ENCODE assay signal across 24 cellular contexts in the genomic region with DNA sequence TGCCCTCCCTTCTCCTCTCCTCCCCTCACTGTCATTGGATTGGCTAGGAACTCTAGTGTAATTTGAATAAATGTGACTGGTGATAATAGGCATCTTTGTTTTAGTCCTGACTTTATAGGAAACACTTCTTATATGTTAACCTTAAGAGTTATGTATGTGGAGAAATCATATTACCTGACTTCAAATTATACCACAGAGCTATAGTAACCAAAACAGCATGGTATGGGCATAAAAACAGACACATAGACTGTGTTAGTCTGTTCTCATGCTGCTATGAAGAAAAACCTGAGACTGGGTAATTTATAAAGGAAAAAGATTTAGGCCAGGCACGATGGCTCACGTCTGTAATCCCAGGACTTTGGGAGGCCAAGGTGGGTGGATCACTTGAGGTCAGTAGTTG. TPM values are rescaled to one million over a fixed set of nuclear protein-coding genes. Genes with fewer than 3 reads are reported as not detected.
DNase-seq lines count a peak whose midpoint lies in the region; ATAC-seq, FAIRE-seq and TF ChIP-seq lines count a peak whose summit lies in the region.
"Had no signal": no experiment of that assay in that cellular context is flagged by ENCODE, and none has a peak within 500 bp of the region (broad histone marks: within the 10 kb centered on the region; RNA-seq: fewer than 3 reads in every experiment).

No MANE protein-coding gene starts in this region.

- H3K36me3 ChIP-seq in CD4-positive, CD25-positive, alpha-beta regulatory T cell (ENCODE audit: control insufficient read depth, insufficient read depth, low read length): peaks cover 16% of the 10 kb centered on the region
- H3K36me3 ChIP-seq in HCT116 (ENCODE audit: control insufficient read depth in 1 of 2, insufficient read depth in 2 of 2, low read length in 2 of 2) (peaks cover 13 to 47% of the 10 kb centered on the region in 2 experiments; a peak in 3 of 4 replicates), pancreas (peaks cover 0 to 7% (median 4%) of the 10 kb centered on the region in 3 donors)

- TF ChIP-seq CTCF in HCT116 (IDR thresholded peaks at IDR 0.05 in 2 of 3, conservative IDR thresholded peaks at IDR 0.05 in 1 of 3; ENCODE audit: borderline replicate concordance in 1 of 3, insufficient read depth in 1 of 3, low read depth in 2 of 3, low read length in 2 of 3): no peak
- TF ChIP-seq CTCF in endothelial cell (IDR thresholded peaks at IDR 0.05; ENCODE audit: unreplicated experiment): no peak
- TF ChIP-seq CTCF in pancreas (IDR thresholded peaks at IDR 0.05): no peak

- POLR2A ChIA-PET in HCT116 (lab: Charles Lee): no interaction called here

- WGBS in pancreas, 2 donors: 97 to 98% methylated on average over 2 of the region's 2 CpGs

- no peaks in the 10 kb centered on the region for H3K27me3 ChIP-seq in CD4-positive, CD25-positive, alpha-beta regulatory T cell (ENCODE audit: control insufficient read depth, insufficient read depth, low read length)
- H3K27me3 ChIP-seq in HCT116 (ENCODE audit: insufficient read depth, low read length) (no peaks in the 10 kb centered on the region), pancreas (no peaks in the 10 kb centered on the region)
- H3K27me3 ChIP-seq: BE2C; BLaER1 treated with 17β-estradiol and CSF1 and Interleukin-3, amounts not matched to agents 10 nM and 100 nM had no signal

- DNase-seq in activated T-cell treated with anti-CD3 and anti-CD28 coated beads, Interleukin-2, amount 50 U/mL, for 72 hours: no peak
- DNase-seq in activated T-cell treated with anti-CD3 and anti-CD28 coated beads, Interleukin-2, amount 50 U/mL, for 1 hour: no peak
- no peak for DNase-seq in CD4-positive, CD25-positive, alpha-beta regulatory T cell
- DNase-seq in HCT116 (ENCODE audit: low read depth, low spot score): no peak
- no peak for DNase-seq in endothelial cell (ENCODE audit: low spot score)
- DNase-seq in stimulated activated CD4-positive, alpha-beta T cell treated with anti-CD3 and anti-CD28 coated beads, Interleukin-4, amount 100 ng/mL, for 4 hours: no peak
- no peak for DNase-seq in pancreas
- DNase-seq: 8988T; ACHN; AML-193; BE2C; Calu3; CD4-positive, alpha-beta memory T cell; COR-L47; DMS53; DMS79 treated with DMSO at 0.1 percent for 48 hours; GF-D8; GM23248 had no signal

- H2AFZ ChIP-seq in HCT116 (ENCODE audit: low read depth, low read length, poor library complexity, severe bottlenecking): no peak overlapping the region
- H2AFZ ChIP-seq: GM23248 had no signal

- no peak overlapping the region for H3K4me3 Mint-ChIP-seq in activated T-cell treated with anti-CD3 and anti-CD28 coated beads, Interleukin-2, amount 50 U/mL, for 72 hours
- peak overlapping the region in 1 of 4 donors; percentile 35 for H3K4me3 Mint-ChIP-seq in CD4-positive, CD25-positive, alpha-beta regulatory T cell
- peak overlapping the region; percentile 72 for H3K4me3 Mint-ChIP-seq in endothelial cell (ENCODE audit: unreplicated experiment)
- H3K4me3 Mint-ChIP-seq: CD14-positive monocyte had no signal

- no peaks in the 10 kb centered on the region for H3K9me2 ChIP-seq in HCT116 (ENCODE audit: insufficient read depth)

- H4K20me1 ChIP-seq in HCT116 (ENCODE audit: insufficient read depth): peaks cover 6% of the 10 kb centered on the region; the same call in 1 of the 2 replicates

- peaks cover 0 to 2% of the 10 kb centered on the region in 2 donors for H3K9me3 Mint-ChIP-seq in activated T-cell treated with anti-CD3 and anti-CD28 coated beads, Interleukin-2, amount 50 U/mL, for 72 hours
- H3K9me3 Mint-ChIP-seq in CD4-positive, CD25-positive, alpha-beta regulatory T cell: peaks cover 0 to 1% (median 0%) of the 10 kb centered on the region in 7 donors
- peaks cover 4% of the 10 kb centered on the region for H3K9me3 Mint-ChIP-seq in endothelial cell (ENCODE audit: unreplicated experiment)

- CTCF ChIA-PET in HCT116 (lab: Charles Lee): no interaction called here

- peak overlapping the region; percentile 65 for H3K27ac Mint-ChIP-seq in activated T-cell treated with anti-CD3 and anti-CD28 coated beads, Interleukin-2, amount 50 U/mL, for 72 hours
- peak overlapping the region in 2 of 3 donors; percentile 18 to 47 for H3K27ac Mint-ChIP-seq in CD4-positive, CD25-positive, alpha-beta regulatory T cell
- no peak overlapping the region for H3K27ac Mint-ChIP-seq in endothelial cell (ENCODE audit: unreplicated experiment)

- no peaks in the 10 kb centered on the region for H3K9me3 ChIP-seq in CD4-positive, CD25-positive, alpha-beta regulatory T cell (ENCODE audit: control insufficient read depth in 2 of 2, low read length in 2 of 2)
- peaks cover 3 to 13% of the 10 kb centered on the region in 2 experiments; a peak in 2 of 4 replicates for H3K9me3 ChIP-seq in HCT116 (ENCODE audit: control insufficient read depth in 1 of 2, insufficient read depth in 1 of 2, low read depth in 1 of 2, low read length in 2 of 2)
- no peaks in the 10 kb centered on the region for H3K9me3 ChIP-seq in pancreas
- H3K9me3 ChIP-seq: BE2C had no signal

- no peaks in the 10 kb centered on the region for H3K4me1 ChIP-seq in CD4-positive, CD25-positive, alpha-beta regulatory T cell (ENCODE audit: control insufficient read depth, insufficient read depth, low read length, poor library complexity, severe bottlenecking)
- H3K4me1 ChIP-seq in HCT116 (ENCODE audit: control insufficient read depth in 1 of 2, insufficient read depth in 2 of 2, low read length in 2 of 2) (no peaks in the 10 kb centered on the region), pancreas (peaks cover 0 to 3% (median 0%) of the 10 kb centered on the region in 3 donors)
- H3K4me1 ChIP-seq: A549, BE2C, HAP-1 had no signal

- RAD21 ChIA-PET in HCT116 (lab: Charles Lee; ENCODE audit: low non-redundant PET in 1 of 2, low total read pairs in 2 of 2, uncharacterized antibody in 2 of 2, unreplicated experiment in 2 of 2): no interaction called here

- intact Hi-C loops in HCT116 (cut with micrococcal nuclease): loop anchor here (1.0 kb wide), 1 partner anchor 37 kb away; no protein-coding TSS in a partner anchor
- intact Hi-C loops in pancreas (cut with DNase I): no loop called here

- peaks cover 19 to 57% of the 10 kb centered on the region in 2 donors for H3K36me3 Mint-ChIP-seq in activated T-cell treated with anti-CD3 and anti-CD28 coated beads, Interleukin-2, amount 50 U/mL, for 72 hours (ENCODE audit: insufficient read depth in 2 of 2)
- H3K36me3 Mint-ChIP-seq in CD4-positive, CD25-positive, alpha-beta regulatory T cell: peaks cover 44% of the 10 kb centered on the region
- peaks cover 44% of the 10 kb centered on the region for H3K36me3 Mint-ChIP-seq in endothelial cell (ENCODE audit: low read depth, unreplicated experiment)

- no peak for TF ChIP-seq RAD21 in HCT116 (IDR thresholded peaks at IDR 0.05; ENCODE audit: low read depth)

- H3K27me3 Mint-ChIP-seq in activated T-cell treated with anti-CD3 and anti-CD28 coated beads, Interleukin-2, amount 50 U/mL, for 72 hours (ENCODE audit: low read depth): no peaks in the 10 kb centered on the region
- no peaks in the 10 kb centered on the region for H3K27me3 Mint-ChIP-seq in CD4-positive, CD25-positive, alpha-beta regulatory T cell
- H3K27me3 Mint-ChIP-seq in endothelial cell (ENCODE audit: unreplicated experiment): peaks cover 2% of the 10 kb centered on the region
- H3K27me3 Mint-ChIP-seq: CD4-positive, alpha-beta memory T cell had no signal

- no peak overlapping the region for H3K4me2 ChIP-seq in HCT116 (ENCODE audit: low read length)
- H3K4me2 ChIP-seq: A549; BLaER1 treated with 17β-estradiol and CSF1 and Interleukin-3, amounts not matched to agents 10 nM and 100 nM had no signal

- peaks cover 100% of the 10 kb centered on the region for H3K79me2 ChIP-seq in HCT116 (ENCODE audit: insufficient read depth, low read length)

- H3K9ac ChIP-seq in HCT116 (ENCODE audit: low read length): no peak overlapping the region
- H3K9ac ChIP-seq: BLaER1 treated with 17β-estradiol and CSF1 and Interleukin-3, amounts not matched to agents 10 nM and 100 nM; GM23248 had no signal

- no peak overlapping the region for H3K27ac ChIP-seq in CD4-positive, CD25-positive, alpha-beta regulatory T cell (ENCODE audit: insufficient read depth, low read length, poor library complexity, severe bottlenecking)
- H3K27ac ChIP-seq in HCT116 (ENCODE audit: low read depth, low read length) (no peak overlapping the region), pancreas (no peak overlapping the region)
- H3K27ac ChIP-seq: A549; BLaER1 treated with 17β-estradiol and CSF1 and Interleukin-3, amounts not matched to agents 10 nM and 100 nM; GM23248 had no signal

- BruUV-seq in HCT116 (replicated peaks; lab: Mats Ljungman, UMichigan): no TSS peak

- FAIRE-seq in pancreas (lab: Jason Lieb, UNC): no peak
- FAIRE-seq: A549, GM12891, GM18507 had no signal

- TF ChIP-seq POLR2A in HCT116 (IDR thresholded peaks at IDR 0.05; ENCODE audit: borderline replicate concordance, extremely low read depth, insufficient read depth, insufficient read length): no peak

- H3K4me1 Mint-ChIP-seq in activated T-cell treated with anti-CD3 and anti-CD28 coated beads, Interleukin-2, amount 50 U/mL, for 72 hours (ENCODE audit: low read depth): peaks cover 19% of the 10 kb centered on the region
- peaks cover 20 to 45% (median 26%) of the 10 kb centered on the region in 4 donors for H3K4me1 Mint-ChIP-seq in CD4-positive, CD25-positive, alpha-beta regulatory T cell
- no peaks in the 10 kb centered on the region for H3K4me1 Mint-ChIP-seq in endothelial cell (ENCODE audit: unreplicated experiment)
- H3K4me1 Mint-ChIP-seq: CD14-positive monocyte had no signal

- H3K4me3 ChIP-seq in CD4-positive, CD25-positive, alpha-beta regulatory T cell (ENCODE audit: low read depth, low read length): no peak overlapping the region
- no peak overlapping the region for H3K4me3 ChIP-seq in HCT116 (replicated peaks in 1 of 2; ENCODE audit: low read depth in 1 of 2, low read length in 2 of 2)
- H3K4me3 ChIP-seq in pancreas: no peak overlapping the region
- H3K4me3 ChIP-seq: A549; BLaER1 treated with 17β-estradiol and CSF1 and Interleukin-3, amounts not matched to agents 10 nM and 100 nM; GM23248; HAP-1 had no signal

- no peak for ATAC-seq in activated T-cell treated with anti-CD3 and anti-CD28 coated beads, Interleukin-2, amount 50 U/mL, for 72 hours (replicated peaks in 1 of 2)
- ATAC-seq in CD4-positive, CD25-positive, alpha-beta regulatory T cell (ENCODE audit: low read depth in 2 of 2): no peak
- ATAC-seq in HCT116: no peak
- ATAC-seq in pancreas: no peak
- ATAC-seq: A549 had no signal

RNA-seq across cellular contexts. Expression of gene MRRF, which starts 9.4 kb away (rescaled TPM):
- 10 to 100 TPM; 42.6 to 47.7 TPM for total RNA-seq in activated T-cell treated with anti-CD3 and anti-CD28 coated beads, Interleukin-2, amount 50 U/mL, for 72 hours
- total RNA-seq in CD4-positive, CD25-positive, alpha-beta regulatory T cell: 23.0 TPM
- 10 to 100 TPM; 13.9 to 24.9 (median 17.6) TPM for polyA plus RNA-seq in CD4-positive, CD25-positive, alpha-beta regulatory T cell
- 88.6 TPM for total RNA-seq in HCT116 (2021; ENCODE audit: unreplicated experiment)
- polyA plus RNA-seq in HCT116 (2012): 57.7 and 79.3 TPM in 2 replicates
- total RNA-seq in endothelial cell (ENCODE audit: unreplicated experiment): 40.3 TPM
- 10 to 100 TPM; 13.0 to 22.9 (median 17.5) TPM for total RNA-seq in pancreas
- 10 to 100 TPM; 15.1 to 27.8 TPM for polyA plus RNA-seq in pancreas

RNA-seq across cellular contexts. Expression of gene RBM18, which starts 9.4 kb away (rescaled TPM):
- total RNA-seq in activated T-cell treated with anti-CD3 and anti-CD28 coated beads, Interleukin-2, amount 50 U/mL, for 72 hours: 10 to 100 TPM; 30.0 to 35.8 TPM
- 33.4 TPM for total RNA-seq in CD4-positive, CD25-positive, alpha-beta regulatory T cell
- polyA plus RNA-seq in CD4-positive, CD25-positive, alpha-beta regulatory T cell: 10 to 100 TPM; 26.1 to 34.8 (median 27.9) TPM
- total RNA-seq in HCT116 (2021; ENCODE audit: unreplicated experiment): 32.5 TPM
- 15.7 and 16.6 TPM in 2 replicates for polyA plus RNA-seq in HCT116 (2012)
- total RNA-seq in endothelial cell (ENCODE audit: unreplicated experiment): 22.2 TPM
- total RNA-seq in pancreas: 10 to 100 TPM in 1 of 6 donors, 1 to 10 TPM in 5; 5.0 to 10.5 (median 7.4) TPM
- 1 to 10 TPM; 1.7 to 4.9 TPM for polyA plus RNA-seq in pancreas

RNA-seq across cellular contexts. Expression of gene LHX6, which starts 45.3 kb away (rescaled TPM):
- total RNA-seq in activated T-cell treated with anti-CD3 and anti-CD28 coated beads, Interleukin-2, amount 50 U/mL, for 72 hours: under 1 TPM in 1 of 2 donors, not detected in 1; 0.29 TPM
- total RNA-seq in CD4-positive, CD25-positive, alpha-beta regulatory T cell: not detected
- not detected for polyA plus RNA-seq in CD4-positive, CD25-positive, alpha-beta regulatory T cell
- total RNA-seq in HCT116 (2021; ENCODE audit: unreplicated experiment) (4.1 TPM), endothelial cell (ENCODE audit: unreplicated experiment) (6.0 TPM), pancreas (1 to 10 TPM in 2 of 6 donors, under 1 TPM in 4; 0.22 to 1.2 (median 0.86) TPM)
- polyA plus RNA-seq in HCT116 (2012): 2.1 and 3.5 TPM in 2 replicates
- 1 to 10 TPM; 1.5 to 1.7 TPM for polyA plus RNA-seq in pancreas
- total RNA-seq: CD4-positive, alpha-beta memory T cell; GM23248 had no signal
- polyA plus RNA-seq: CD14-positive monocyte; CD4-positive, alpha-beta memory T cell; GM23248 had no signal
